ENCODE assay signal across 20 cellular contexts in genomic region chr17:2722611-2723010, GRCh38. TPM values are rescaled to one million over a fixed set of nuclear protein-coding genes. Genes with fewer than 3 reads are reported as not detected.
A peak's percentile ranks its signal among the peaks of the same experiment; 100 is the strongest.
DNase-seq lines count a peak whose midpoint lies in the region; ATAC-seq and TF ChIP-seq lines count a peak whose summit lies in the region.
"Had no signal": no experiment of that assay in that cellular context is flagged by ENCODE, and none has a peak within 500 bp of the region (broad histone marks: within the 10 kb centered on the region; RNA-seq: fewer than 3 reads in every experiment).

No MANE protein-coding gene starts in this region.

- TF ChIP-seq RAD21 in HCT116 (IDR thresholded peaks at IDR 0.05; ENCODE audit: low read depth), result no peak

- H3K27ac Mint-ChIP-seq in endodermal cell, result no peak overlapping the region
- H3K27ac Mint-ChIP-seq: B cell; CD4-positive, CD25-positive, alpha-beta regulatory T cell; CD8-positive, alpha-beta T cell; GM23338 had no signal

- no peak for TF ChIP-seq POLR2A in HCT116 (IDR thresholded peaks at IDR 0.05; ENCODE audit: borderline replicate concordance, extremely low read depth, insufficient read depth, insufficient read length)

- RAD21 ChIA-PET in HCT116 (lab: Charles Lee; ENCODE audit: low non-redundant PET in 1 of 2, low total read pairs in 2 of 2, uncharacterized antibody in 2 of 2, unreplicated experiment in 2 of 2), result no interaction called here

- H3K9ac ChIP-seq in HCT116 (ENCODE audit: low read length) (no peak overlapping the region), endodermal cell (ENCODE audit: extremely low read depth, low read length, poor library complexity, severe bottlenecking) (no peak overlapping the region)
- H3K9ac ChIP-seq: BLaER1 had no signal

- H3K4me1 Mint-ChIP-seq in endodermal cell, result peaks cover 20% of the 10 kb centered on the region

- H3K4me3 Mint-ChIP-seq in endodermal cell, result no peak overlapping the region
- H3K4me3 Mint-ChIP-seq: B cell had no signal

- intact Hi-C loops in Right ventricle myocardium inferior (cut with DNase I) (no loop called here), cardiac septum (cut with DNase I) (no loop called here), HCT116 (cut with micrococcal nuclease) (no loop called here)

- H3K9me3 ChIP-seq in HCT116 (ENCODE audit: control insufficient read depth in 1 of 2, insufficient read depth in 1 of 2, low read depth in 1 of 2, low read length in 2 of 2) (no peaks in the 10 kb centered on the region), endodermal cell (ENCODE audit: control insufficient read depth, low read length) (no peaks in the 10 kb centered on the region), osteoblast (ENCODE audit: low read depth, low read length) (no peaks in the 10 kb centered on the region)
- H3K9me3 ChIP-seq: BLaER1 had no signal

- H3K36me3 ChIP-seq in HCT116 (ENCODE audit: control insufficient read depth in 1 of 2, insufficient read depth in 2 of 2, low read length in 2 of 2), result no peaks in the 10 kb centered on the region
- H3K36me3 ChIP-seq in endodermal cell (ENCODE audit: control insufficient read depth, insufficient read depth, low read length), result no peaks in the 10 kb centered on the region
- H3K36me3 ChIP-seq in osteoblast (ENCODE audit: insufficient read depth, low read length), result no peaks in the 10 kb centered on the region
- H3K36me3 ChIP-seq: BLaER1 had no signal

- H3K27me3 ChIP-seq in HCT116 (ENCODE audit: insufficient read depth, low read length), result no peaks in the 10 kb centered on the region
- H3K27me3 ChIP-seq in endodermal cell (ENCODE audit: control insufficient read depth, insufficient read depth, low read length, poor library complexity, severe bottlenecking), result peaks cover 10% of the 10 kb centered on the region
- H3K27me3 ChIP-seq in osteoblast (ENCODE audit: insufficient read depth, low read length), result peaks cover 28% of the 10 kb centered on the region

- BruUV-seq in HCT116 (replicated peaks; lab: Mats Ljungman, UMichigan), result TSS peak; percentile 52

- H3K4me1 ChIP-seq in HCT116 (ENCODE audit: control insufficient read depth in 1 of 2, insufficient read depth in 2 of 2, low read length in 2 of 2) (peaks cover 17 to 45% of the 10 kb centered on the region in 2 experiments), endodermal cell (ENCODE audit: control insufficient read depth, insufficient read depth, low read length) (peaks cover 10% of the 10 kb centered on the region), osteoblast (ENCODE audit: insufficient read depth, low read length) (no peaks in the 10 kb centered on the region)

- no peaks in the 10 kb centered on the region for H4K20me1 ChIP-seq in HCT116 (ENCODE audit: insufficient read depth)
- H4K20me1 ChIP-seq in osteoblast (ENCODE audit: insufficient read depth, low read length), result no peaks in the 10 kb centered on the region

- DNase-seq in Right ventricle myocardium inferior (ENCODE audit: missing footprints) (peak; percentile 18), cardiac septum (ENCODE audit: low spot score) (no peak), HCT116 (ENCODE audit: low read depth, low spot score) (no peak), endodermal cell (peak; percentile 57), osteoblast (ENCODE audit: insufficient read length, low spot score, missing footprints) (peak; percentile 80), GM10248 (ENCODE audit: extremely low spot score) (no peak), NCI-H1694 (lab: John Stamatoyannopoulos, UW) (no peak), cerebellar cortex (ENCODE audit: low spot score) (no peak)
- DNase-seq: CD4-positive, CD25-positive, alpha-beta regulatory T cell; CD8-positive, alpha-beta T cell; DMS 273 treated with DMSO at 0.1 percent for 48 hours; DMS79; EL; GDM1 had no signal

- CTCF ChIA-PET in HCT116 (lab: Charles Lee) (no interaction called here), GM10248 (lab: Yijun Ruan, JAX) (no interaction called here)

- H3K27ac ChIP-seq in HCT116 (ENCODE audit: low read depth, low read length), result no peak overlapping the region
- no peak overlapping the region for H3K27ac ChIP-seq in endodermal cell (ENCODE audit: low read depth, low read length)
- no peak overlapping the region for H3K27ac ChIP-seq in osteoblast (ENCODE audit: low read depth, low read length)
- H3K27ac ChIP-seq: 22Rv1, BLaER1, C4-2B had no signal

- H3K36me3 Mint-ChIP-seq in endodermal cell (ENCODE audit: low read depth), result peaks cover 6% of the 10 kb centered on the region
- H3K36me3 Mint-ChIP-seq: CD4-positive, CD25-positive, alpha-beta regulatory T cell; CD8-positive, alpha-beta T cell had no signal

- H3K79me2 ChIP-seq in HCT116 (ENCODE audit: insufficient read depth, low read length) (no peaks in the 10 kb centered on the region), osteoblast (ENCODE audit: insufficient read depth, low read length) (no peaks in the 10 kb centered on the region)

- no peak overlapping the region for H3K4me3 ChIP-seq in HCT116 (replicated peaks in 1 of 2; ENCODE audit: low read depth in 1 of 2, low read length in 2 of 2)
- no peak overlapping the region for H3K4me3 ChIP-seq in endodermal cell (ENCODE audit: low read length)
- H3K4me3 ChIP-seq in osteoblast (ENCODE audit: insufficient read depth, low read length), result no peak overlapping the region
- H3K4me3 ChIP-seq: BLaER1 had no signal

- no peaks in the 10 kb centered on the region for H3K9me2 ChIP-seq in HCT116 (ENCODE audit: insufficient read depth)

- TF ChIP-seq CTCF in HCT116 (IDR thresholded peaks at IDR 0.05 in 2 of 3, conservative IDR thresholded peaks at IDR 0.05 in 1 of 3; ENCODE audit: borderline replicate concordance in 1 of 3, insufficient read depth in 1 of 3, low read depth in 2 of 3, low read length in 2 of 3) (no peak), endodermal cell (conservative IDR thresholded peaks at IDR 0.05) (no peak), osteoblast (IDR thresholded peaks at IDR 0.05; ENCODE audit: extremely low read depth, low read depth, low read length) (no peak), GM10248 (IDR thresholded peaks at IDR 0.05; ENCODE audit: control extremely low read depth, extremely low read depth, low read depth, missing control alignments) (no peak)

- POLR2A ChIA-PET in HCT116 (lab: Charles Lee) (no interaction called here), GM10248 (lab: Yijun Ruan, JAX) (no interaction called here)

- H2AFZ ChIP-seq in HCT116 (ENCODE audit: low read depth, low read length, poor library complexity, severe bottlenecking) (no peak overlapping the region), osteoblast (ENCODE audit: low read length) (no peak overlapping the region)
- H2AFZ ChIP-seq: GM23338 had no signal

- no peak for ATAC-seq in Right ventricle myocardium inferior
- ATAC-seq in HCT116, result no peak
- ATAC-seq: CD8-positive, alpha-beta T cell had no signal

- H3K27me3 Mint-ChIP-seq in endodermal cell (ENCODE audit: insufficient read depth), result peaks cover 5% of the 10 kb centered on the region

- WGBS in endodermal cell (ENCODE audit: insufficient coverage in 1 of 2, insufficient read length in 1 of 2), 2 experiments, result 91 to 100% methylated on average over 2 to 10 of the region's 10 CpGs

- no peak overlapping the region for H3K4me2 ChIP-seq in HCT116 (ENCODE audit: low read length)
- no peak overlapping the region for H3K4me2 ChIP-seq in osteoblast (ENCODE audit: insufficient read depth, low read length)
- H3K4me2 ChIP-seq: BLaER1 had no signal

- H3K9me3 Mint-ChIP-seq in endodermal cell, result no peaks in the 10 kb centered on the region
- H3K9me3 Mint-ChIP-seq: CD8-positive, alpha-beta T cell; GM23338 had no signal

TF ChIP-seq in HCT116, 20 proteins besides CTCF, POLR2A, EP300 and RAD21 (continues in another document):
- no peak for TF ChIP-seq JUND (IDR thresholded peaks at IDR 0.05)
- no peak for TF ChIP-seq YY1 (IDR thresholded peaks at IDR 0.05; ENCODE audit: extremely low read depth, insufficient replicate concordance, low read depth, low read length)
- no peak for TF ChIP-seq ZNF274 (IDR thresholded peaks at IDR 0.05; ENCODE audit: low read depth, low read length)
- TF ChIP-seq ZFX (IDR thresholded peaks at IDR 0.05), result no peak
- no peak for TF ChIP-seq EZH2 (IDR thresholded peaks at IDR 0.05)
- TF ChIP-seq REST (IDR thresholded peaks at IDR 0.05; ENCODE audit: low read depth), result no peak
- no peak for TF ChIP-seq CEBPB (IDR thresholded peaks at IDR 0.05; ENCODE audit: low read depth)
- no peak for TF ChIP-seq SIN3A (IDR thresholded peaks at IDR 0.05; ENCODE audit: low read depth)
- no peak for TF ChIP-seq CBX3 (IDR thresholded peaks at IDR 0.05; ENCODE audit: low read depth)

RNA-seq across cellular contexts. Expression of gene CLUH, which starts 11.0 kb away (rescaled TPM):
- total RNA-seq in Right ventricle myocardium inferior, result 180 TPM
- 143 TPM for total RNA-seq in cardiac septum
- total RNA-seq in HCT116 (2021; ENCODE audit: unreplicated experiment), result 175 TPM
- polyA plus RNA-seq in HCT116 (2012), result 66.9 and 80.7 TPM in 2 replicates
- total RNA-seq in endodermal cell, result 10 to 100 TPM; 55.5 to 61.8 TPM
- 27.4 TPM for polyA plus RNA-seq in endodermal cell (2013, experiment 1 of 2)
- 21.7 TPM for polyA plus RNA-seq in endodermal cell (2013, experiment 2 of 2)
- total RNA-seq in osteoblast, result 36.2 and 41.6 TPM in 2 replicates

RNA-seq across cellular contexts. Expression of gene CCDC92B, which starts 26.8 kb away (rescaled TPM):
- 0.16 TPM for total RNA-seq in Right ventricle myocardium inferior
- total RNA-seq in cardiac septum, result 0.13 TPM
- 0.17 TPM for total RNA-seq in HCT116 (2021; ENCODE audit: unreplicated experiment)
- 0.02 and 0.10 TPM in 2 replicates for polyA plus RNA-seq in HCT116 (2012)
- total RNA-seq in endodermal cell, result 1 to 10 TPM; 4.3 to 5.8 TPM
- 1.2 TPM for polyA plus RNA-seq in endodermal cell (2013, experiment 1 of 2)
- polyA plus RNA-seq in endodermal cell (2013, experiment 2 of 2), result 0.87 TPM
- not detected in 2 replicates for total RNA-seq in osteoblast
- total RNA-seq: B cell had no signal
- polyA plus RNA-seq: AG04450; CD4-positive, CD25-positive, alpha-beta regulatory T cell had no signal

Comparison
In these comparisons a context has a peak if more than half of its experiments do, and no peak if none do; other contexts are left out.
1. DNase-seq: peak in Right ventricle myocardium inferior (single experiment), endodermal cell (single experiment) and osteoblast (single experiment); none in cardiac septum (single experiment), HCT116 (single experiment), GM10248 (single experiment), NCI-H1694 (single experiment) and cerebellar cortex (single experiment).